In genomic region chr21:33042812-33043211, GRCh38 we compare ENCODE assay signal across 17 cellular contexts. TPM values are rescaled to one million over a fixed set of nuclear protein-coding genes. Genes with fewer than 3 reads are reported as not detected.
DNase-seq lines count a peak whose midpoint lies in the region; ATAC-seq and TF ChIP-seq lines count a peak whose summit lies in the region.
"Had no signal": no experiment of that assay in that cellular context is flagged by ENCODE, and none has a peak within 500 bp of the region (broad histone marks: within the 10 kb centered on the region; RNA-seq: fewer than 3 reads in every experiment).

No MANE protein-coding gene starts in this region.

- H3K79me2 ChIP-seq in smooth muscle cell (ENCODE audit: low read depth), result no peaks in the 10 kb centered on the region

- no peaks in the 10 kb centered on the region for H3F3A ChIP-seq in smooth muscle cell (ENCODE audit: low read depth)

- peak overlapping the region; percentile 68 for H3K27ac ChIP-seq in smooth muscle cell (ENCODE audit: low read depth)
- H3K27ac ChIP-seq in naive thymus-derived CD4-positive, alpha-beta T cell (ENCODE audit: low read depth, low read length), result no peak overlapping the region

- H3K9ac ChIP-seq in smooth muscle cell (ENCODE audit: low read depth), result no peak overlapping the region

- H3K4me1 ChIP-seq in smooth muscle cell (ENCODE audit: low read depth), result no peaks in the 10 kb centered on the region
- H3K4me1 ChIP-seq in naive thymus-derived CD4-positive, alpha-beta T cell (ENCODE audit: control insufficient read depth in 2 of 2, insufficient read depth in 2 of 2, low read length in 2 of 2), result no peaks in the 10 kb centered on the region

- H3K27me3 ChIP-seq in smooth muscle cell (ENCODE audit: low read depth), result peaks cover 42% of the 10 kb centered on the region
- H3K27me3 ChIP-seq in naive thymus-derived CD4-positive, alpha-beta T cell (ENCODE audit: control insufficient read depth in 2 of 2, insufficient read depth in 2 of 2, low read length in 2 of 2), result no peaks in the 10 kb centered on the region

- peak; percentile 44 for DNase-seq in DMS79 treated with DMSO at 0.1 percent for 48 hours (lab: John Stamatoyannopoulos, UW)
- no peak for DNase-seq in DMS79 (lab: John Stamatoyannopoulos, UW)
- peak; percentile 47 for DNase-seq in NCI-H1694 treated with DMSO at 0.1 percent for 48 hours (lab: John Stamatoyannopoulos, UW)
- DNase-seq in fibroblast of gingiva (ENCODE audit: low read depth), result peak; percentile 45
- no peak for DNase-seq in smooth muscle cell (lab: John Stamatoyannopoulos, UW; ENCODE audit: unreplicated experiment)
- DNase-seq in naive thymus-derived CD4-positive, alpha-beta T cell, result no peak
- DNase-seq in hypothalamus (lab: John Stamatoyannopoulos, UW), result no peak
- no peak for DNase-seq in mucosa of gallbladder (ENCODE audit: low spot score)
- DNase-seq: 8988T; activated B cell treated with CpG ODN at 0.5 μM for 24 hours; activated T-cell treated with anti-CD3 and anti-CD28 coated beads, Interleukin-2, amount 50 U/mL, for 1 hour; erythroblast; left cardiac atrium; nucleus accumbens; Right ventricle myocardium superior; stimulated activated CD4-positive, alpha-beta T cell treated with anti-CD3 and anti-CD28 coated beads, Interleukin-2, amount 100 ng/mL, for 48 hours had no signal

- no peaks in the 10 kb centered on the region for H4K20me1 ChIP-seq in smooth muscle cell (ENCODE audit: low read depth)

- intact Hi-C loops in naive thymus-derived CD4-positive, alpha-beta T cell (cut with micrococcal nuclease), result no loop called here

- H3K4me3 ChIP-seq in smooth muscle cell, result no peak overlapping the region
- no peak overlapping the region for H3K4me3 ChIP-seq in naive thymus-derived CD4-positive, alpha-beta T cell (ENCODE audit: low read length)

- H3K9me3 ChIP-seq in smooth muscle cell (replicated peaks; ENCODE audit: low read depth), result no peaks in the 10 kb centered on the region
- no peaks in the 10 kb centered on the region for H3K9me3 ChIP-seq in naive thymus-derived CD4-positive, alpha-beta T cell (ENCODE audit: control insufficient read depth in 2 of 3, low read length in 3 of 3)

- CTCF ChIA-PET in naive thymus-derived CD4-positive, alpha-beta T cell (lab: Charles Lee), result interaction anchor here (0.7 kb wide), 1 partner anchor 473 kb away, joined by 3 read pairs; no protein-coding TSS in a partner anchor

- WGBS in smooth muscle cell (ENCODE audit: low lambda C conversion rate), result 33% methylated on average over 4 of the region's 4 CpGs

- H3K4me1 Mint-ChIP-seq in naive thymus-derived CD4-positive, alpha-beta T cell, result no peaks in the 10 kb centered on the region
- H3K4me1 Mint-ChIP-seq: activated B cell treated with CpG ODN at 0.5 μM for 24 hours had no signal

- H3K27me3 Mint-ChIP-seq in naive thymus-derived CD4-positive, alpha-beta T cell, result peaks cover 31 to 56% (median 44%) of the 10 kb centered on the region in 5 donors

- H3K9me3 Mint-ChIP-seq in naive thymus-derived CD4-positive, alpha-beta T cell, result peaks cover 0 to 3% (median 0%) of the 10 kb centered on the region in 11 donors

- no peaks in the 10 kb centered on the region for H3K36me3 ChIP-seq in smooth muscle cell (ENCODE audit: low read depth)
- no peaks in the 10 kb centered on the region for H3K36me3 ChIP-seq in naive thymus-derived CD4-positive, alpha-beta T cell (ENCODE audit: control insufficient read depth in 2 of 3, insufficient read depth in 3 of 3, low read length in 3 of 3)

- H3K4me3 Mint-ChIP-seq in naive thymus-derived CD4-positive, alpha-beta T cell, result no peak overlapping the region
- H3K4me3 Mint-ChIP-seq: activated B cell treated with CpG ODN at 0.5 μM for 24 hours, brain had no signal

- peak overlapping the region; percentile 60 for H3K4me2 ChIP-seq in smooth muscle cell

- no peak for TF ChIP-seq CTCF in smooth muscle cell (IDR thresholded peaks at IDR 0.05; ENCODE audit: borderline replicate concordance, insufficient read depth, poor library complexity, severe bottlenecking)

- H3K36me3 Mint-ChIP-seq in naive thymus-derived CD4-positive, alpha-beta T cell, result no peaks in the 10 kb centered on the region
- H3K36me3 Mint-ChIP-seq: brain had no signal

- H2AFZ ChIP-seq in smooth muscle cell (ENCODE audit: low read depth), result no peak overlapping the region

- POLR2A ChIA-PET in naive thymus-derived CD4-positive, alpha-beta T cell (lab: Charles Lee), result no interaction called here

- no peak for ATAC-seq in naive thymus-derived CD4-positive, alpha-beta T cell

- H3K27ac Mint-ChIP-seq in naive thymus-derived CD4-positive, alpha-beta T cell, result no peak overlapping the region
- H3K27ac Mint-ChIP-seq: activated B cell treated with CpG ODN at 0.5 μM for 24 hours, brain had no signal

RNA-seq across cellular contexts. Expression of gene OLIG2, which starts 17.1 kb away (rescaled TPM):
- total RNA-seq in smooth muscle cell (not detected in 2 replicates), mucosa of gallbladder (not detected)
- not detected in 2 replicates for polyA plus RNA-seq in smooth muscle cell
- total RNA-seq in naive thymus-derived CD4-positive, alpha-beta T cell, result not detected
- not detected for polyA plus RNA-seq in naive thymus-derived CD4-positive, alpha-beta T cell
- total RNA-seq: activated B cell treated with CpG ODN at 0.5 μM for 24 hours, left cardiac atrium, Right ventricle myocardium superior had no signal

RNA-seq across cellular contexts. Expression of gene OLIG1, which starts 27.1 kb away (rescaled TPM):
- total RNA-seq in smooth muscle cell (not detected in 2 replicates), mucosa of gallbladder (not detected)
- polyA plus RNA-seq in smooth muscle cell, result not detected in 2 replicates
- 1 to 10 TPM in 1 of 5 experiments, under 1 TPM in 1, not detected in 3; 0.34 to 9.3 TPM for total RNA-seq in naive thymus-derived CD4-positive, alpha-beta T cell
- polyA plus RNA-seq in naive thymus-derived CD4-positive, alpha-beta T cell, result not detected
- total RNA-seq: activated B cell treated with CpG ODN at 0.5 μM for 24 hours had no signal

Comparison
In these comparisons a context has a peak if more than half of its experiments do, and no peak if none do; other contexts are left out.
1. DNase-seq: peak in DMS79 treated with DMSO at 0.1 percent for 48 hours (single experiment), NCI-H1694 treated with DMSO at 0.1 percent for 48 hours (single experiment) and fibroblast of gingiva (single experiment); none in DMS79 (single experiment), smooth muscle cell (single experiment), naive thymus-derived CD4-positive, alpha-beta T cell (0 of 9), hypothalamus (0 of 51) and mucosa of gallbladder (single experiment).